In the genomic region with DNA sequence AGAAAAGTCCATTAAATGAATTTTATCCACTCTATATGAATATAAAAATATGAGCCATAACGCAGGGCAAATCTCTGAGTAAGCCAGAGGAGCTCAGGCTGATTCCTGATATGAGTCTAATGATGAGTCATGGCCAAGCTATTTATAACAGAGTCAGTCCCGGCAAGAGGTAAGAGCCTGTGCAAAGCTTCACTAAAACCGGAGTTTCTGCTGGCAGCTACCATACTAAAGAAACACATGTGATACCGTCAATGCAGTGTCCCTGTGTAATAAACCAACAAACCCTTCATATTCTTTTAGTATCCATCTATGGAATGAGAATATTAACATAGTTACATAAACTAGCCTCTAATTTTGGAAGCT, we compare ENCODE assay signal across 8 cellular contexts.
A peak's percentile ranks its signal among the peaks of the same experiment; 100 is the strongest.
DNase-seq lines count a peak whose midpoint lies in the region; ATAC-seq and TF ChIP-seq lines count a peak whose summit lies in the region.

No MANE protein-coding gene starts in this region.

- DNase-seq in HuH-7 (ENCODE audit: low spot score) (peak; percentile 28), body of pancreas (peak; percentile 17 to 56 (median 30)), mucosa of gallbladder (ENCODE audit: low spot score) (peak; percentile 48), NOMO-1 treated with dmso at 0.1 percent for 144 hours (lab: John Stamatoyannopoulos, UW; ENCODE audit: unreplicated experiment) (no peak), C1 segment of cervical spinal cord (lab: John Stamatoyannopoulos, UW) (no peak), H7 (no peak)

- H3K4me3 ChIP-seq in body of pancreas (no peak overlapping the region), H7 (ENCODE audit: insufficient read depth, low read depth, low read length) (no peak overlapping the region)

- H3K9me3 ChIP-seq in body of pancreas, result no peaks in the 10 kb centered on the region

- no peak for TF ChIP-seq CTCF in body of pancreas (IDR thresholded peaks at IDR 0.05)

- intact Hi-C loops in body of pancreas (cut with DNase I), result no loop called here

- peak overlapping the region in 3 of 4 donors; percentile 21 to 69 (median 40) for H3K27ac ChIP-seq in body of pancreas

- WGBS in body of pancreas, 2 donors, result 4 to 11% methylated on average over 4 of the region's 4 CpGs

- TF ChIP-seq POLR2A in body of pancreas (IDR thresholded peaks at IDR 0.05), result no peak

- H3K27me3 ChIP-seq in body of pancreas, result no peaks in the 10 kb centered on the region
- no peaks in the 10 kb centered on the region for H3K27me3 ChIP-seq in H7 (ENCODE audit: control insufficient read depth, insufficient read depth, low read length)

- H3K36me3 ChIP-seq in body of pancreas (replicated peaks in 1 of 2; ENCODE audit: insufficient read depth in 1 of 2, low read depth in 2 of 2), result no peaks in the 10 kb centered on the region
- no peaks in the 10 kb centered on the region for H3K36me3 ChIP-seq in H7 (replicated peaks; ENCODE audit: control insufficient read depth, insufficient read depth, low read length)

- peak; percentile 78 for ATAC-seq in GM18502 (IDR thresholded peaks at IDR 0.05; ENCODE audit: poor library complexity, unreplicated experiment)
- ATAC-seq in GM21786 (IDR thresholded peaks at IDR 0.05; ENCODE audit: unreplicated experiment), result peak; percentile 96
- peak; percentile 98 for ATAC-seq in body of pancreas

- H3K4me1 ChIP-seq in body of pancreas, result peaks cover 7% of the 10 kb centered on the region

Comparison
In these comparisons a context has a peak if more than half of its experiments do, and no peak if none do; other contexts are left out.
1. DNase-seq: peak in HuH-7 (single experiment), body of pancreas (4 of 4) and mucosa of gallbladder (single experiment); none in NOMO-1 treated with dmso at 0.1 percent for 144 hours (single experiment), C1 segment of cervical spinal cord (0 of 14) and H7 (single experiment).
2. Peak in every context shown above with its lines, with median percentiles within 50 percentile points of each other: ATAC-seq.